In the genomic region with DNA sequence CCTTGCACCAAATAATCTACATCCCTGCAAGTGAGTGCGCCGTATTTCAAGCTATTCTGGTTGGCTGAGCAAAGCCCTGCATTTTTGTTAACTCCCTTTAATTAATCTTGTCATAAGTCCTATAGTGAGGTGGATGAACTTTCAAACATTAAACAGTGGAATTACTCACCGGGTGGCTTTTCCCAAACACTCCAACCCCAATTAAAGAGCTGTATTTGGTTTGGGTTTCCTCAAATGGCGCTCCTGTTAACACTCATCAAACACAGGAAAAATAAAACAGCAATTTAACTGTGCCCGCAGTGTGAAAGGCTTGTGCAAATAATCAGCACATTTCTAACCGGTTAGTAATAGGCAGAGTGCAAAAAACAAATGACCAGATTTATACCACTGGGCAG, we compare ENCODE assay signal across 7 cellular contexts.
DNase-seq lines count a peak whose midpoint lies in the region; ATAC-seq, FAIRE-seq and TF ChIP-seq lines count a peak whose summit lies in the region.

No MANE protein-coding gene starts in this region.

- DNase-seq in NCI-H1105 (lab: John Stamatoyannopoulos, UW) (peak; percentile 6), keratinocyte (ENCODE audit: low read depth, low spot score) (no peak), thoracic aorta (ENCODE audit: low spot score) (no peak), midbrain (lab: John Stamatoyannopoulos, UW) (no peak), GM19238 (ENCODE audit: insufficient read length, low spot score) (no peak)

- H4K20me1 ChIP-seq in keratinocyte (ENCODE audit: control insufficient read depth, extremely low read depth, insufficient read depth, low read length): no peaks in the 10 kb centered on the region

- H3K27me3 ChIP-seq in keratinocyte (ENCODE audit: control insufficient read depth, extremely low read depth, insufficient read depth, low read length) (no peaks in the 10 kb centered on the region), thoracic aorta (replicated peaks; ENCODE audit: insufficient read depth) (no peaks in the 10 kb centered on the region)

- H3K27ac ChIP-seq in VCaP (peak overlapping the region; percentile 79), keratinocyte (ENCODE audit: control insufficient read depth, insufficient read depth, low read length) (peak overlapping the region; percentile 97), thoracic aorta (peak overlapping the region; percentile 57 to 74)

- TF ChIP-seq CTCF in VCaP (conservative IDR thresholded peaks at IDR 0.05) (no peak), keratinocyte (optimal IDR thresholded peaks at IDR 0.05 in 1 of 3, IDR thresholded peaks at IDR 0.05 in 1 of 3, conservative IDR thresholded peaks at IDR 0.05 in 1 of 3; ENCODE audit: extremely low read depth in 1 of 3, insufficient read depth in 2 of 3, low read length in 3 of 3) (no peak), thoracic aorta (IDR thresholded peaks at IDR 0.05) (no peak)

- FAIRE-seq in keratinocyte (lab: Jason Lieb, UNC): no peak

- no peak for ATAC-seq in thoracic aorta (ENCODE audit: insufficient number of reproducible peaks, low FRiP score, low read depth)
- no peak for ATAC-seq in GM18520 (IDR thresholded peaks at IDR 0.05; ENCODE audit: unreplicated experiment)

- H3K9me3 ChIP-seq in keratinocyte (ENCODE audit: control insufficient read depth, low read depth, low read length): peaks cover 9% of the 10 kb centered on the region
- no peaks in the 10 kb centered on the region for H3K9me3 ChIP-seq in thoracic aorta

- H3K4me2 ChIP-seq in keratinocyte (ENCODE audit: control insufficient read depth, extremely low read depth, insufficient read depth, low read depth, low read length): no peak overlapping the region

- peak overlapping the region; percentile 62 for H2AFZ ChIP-seq in keratinocyte (ENCODE audit: control insufficient read depth, low read length)

- no peaks in the 10 kb centered on the region for H3K79me2 ChIP-seq in keratinocyte (ENCODE audit: control insufficient read depth, insufficient read depth, low read length)

- no peaks in the 10 kb centered on the region for H3K9me1 ChIP-seq in keratinocyte (ENCODE audit: control insufficient read depth, extremely low read depth, insufficient read depth, low read length)

- dilution Hi-C loops in keratinocyte (cut with MboI; ENCODE audit: extremely low pct_ligation_motif_present, low sequenced_read_pairs): no loop called here

- H3K36me3 ChIP-seq in keratinocyte (ENCODE audit: control insufficient read depth in 2 of 2, extremely low read depth in 1 of 2, insufficient read depth in 2 of 2, low read length in 2 of 2) (no peaks in the 10 kb centered on the region), thoracic aorta (no peaks in the 10 kb centered on the region)

- H3K4me3 ChIP-seq in keratinocyte (ENCODE audit: control insufficient read depth in 2 of 3, extremely low read depth in 1 of 3, insufficient read depth in 2 of 3, low read depth in 1 of 3, low read length in 3 of 3) (no peak overlapping the region), thoracic aorta (no peak overlapping the region)

- H3K4me1 ChIP-seq in keratinocyte (ENCODE audit: control insufficient read depth, extremely low read depth, insufficient read depth, low read length) (peaks cover 46% of the 10 kb centered on the region), thoracic aorta (ENCODE audit: control insufficient read depth in 1 of 2, low read depth in 2 of 2) (peaks cover 28 to 50% of the 10 kb centered on the region in 2 donors)

- H3K9ac ChIP-seq in keratinocyte (ENCODE audit: control insufficient read depth, extremely low read depth, insufficient read depth, low read length): peak overlapping the region; percentile 45
